25 cellular contexts compared by ENCODE assay signal in genomic region chr14:38420045-38420444, GRCh38.
A peak's percentile ranks its signal among the peaks of the same experiment; 100 is the strongest.
DNase-seq lines count a peak whose midpoint lies in the region; TF ChIP-seq lines count a peak whose summit lies in the region.
"Had no signal": no experiment of that assay in that cellular context is flagged by ENCODE, and none has a peak within 500 bp of the region (broad histone marks: within the 10 kb centered on the region; RNA-seq: fewer than 3 reads in every experiment).

No MANE protein-coding gene starts in this region.

- H3K4me1 ChIP-seq in suprapubic skin = no peaks in the 10 kb centered on the region
- H3K4me1 ChIP-seq: vagina had no signal

- no peak overlapping the region for H3K27ac ChIP-seq in suprapubic skin
- H3K27ac ChIP-seq: HL-60, KMS-11, PC-9, vagina had no signal

- TF ChIP-seq EP300 in suprapubic skin (IDR thresholded peaks at IDR 0.05) = no peak

- no peak for TF ChIP-seq CTCF in AG10803 (conservative IDR thresholded peaks at IDR 0.05; ENCODE audit: low read length)
- no peak for TF ChIP-seq CTCF in choroid plexus epithelial cell (conservative IDR thresholded peaks at IDR 0.05; ENCODE audit: low read depth, low read length)
- no peak for TF ChIP-seq CTCF in GM20000 (IDR thresholded peaks at IDR 0.05; ENCODE audit: extremely low read depth, missing control alignments)
- no peak for TF ChIP-seq CTCF in suprapubic skin (IDR thresholded peaks at IDR 0.05)

- H3K4me3 ChIP-seq in AG10803 (ENCODE audit: low read length) (no peak overlapping the region), choroid plexus epithelial cell (ENCODE audit: low read depth, low read length) (no peak overlapping the region), suprapubic skin (no peak overlapping the region)
- H3K4me3 ChIP-seq: PC-9, vagina had no signal

- no peak for TF ChIP-seq POLR2A in suprapubic skin (IDR thresholded peaks at IDR 0.05)

- peaks cover 9% of the 10 kb centered on the region for H3K9me3 ChIP-seq in suprapubic skin
- H3K9me3 ChIP-seq: vagina had no signal

- no peaks in the 10 kb centered on the region for H3K36me3 ChIP-seq in suprapubic skin
- H3K36me3 ChIP-seq: vagina had no signal

- DNase-seq in AG10803 (ENCODE audit: low read depth) = peak; percentile 64
- peak; percentile 19 for DNase-seq in GM04503 (ENCODE audit: low read depth)
- peak; percentile 55 for DNase-seq in choroid plexus epithelial cell (ENCODE audit: low read depth)
- peak; percentile 2 for DNase-seq in putamen (ENCODE audit: low spot score)
- no peak for DNase-seq in NCI-H146 treated with DMSO at 0.1 percent for 48 hours (lab: John Stamatoyannopoulos, UW; ENCODE audit: unreplicated experiment)
- no peak for DNase-seq in GM20000 (ENCODE audit: low spot score)
- DNase-seq in suprapubic skin (ENCODE audit: low spot score in 2 of 2) = no peak
- DNase-seq: activated CD4-positive, alpha-beta memory T cell treated with anti-CD3 and anti-CD28 coated beads, Interleukin-2, amount 10 ng/mL, durations not matched to agents 7 days and 5 days; activated CD4-positive, alpha-beta T cell treated with anti-CD3 and anti-CD28 coated beads for 1 hour; activated CD8-positive, alpha-beta memory T cell treated with anti-CD3 and anti-CD28 coated beads, Interleukin-2, amount 50 U/mL, for 4 hours; activated naive CD4-positive, alpha-beta T cell treated with Interleukin-2 at 50 U/mL for 16 hours; CD4-positive, CD25-positive, alpha-beta regulatory T cell; H9; MM.1S; naive B cell; NCI-H1417; NCI-H2029 treated with DMSO at 0.1 percent for 48 hours; NK-92 treated with Interleukin-12 subunit alpha and Interleukin-12 subunit beta, amount 100 ng/mL, for 24 hours; PC-9; right cardiac atrium; Right ventricle myocardium superior; stimulated activated naive CD8-positive, alpha-beta T cell treated with anti-CD3 and anti-CD28 coated beads, Interleukin-15, amount 100 ng/mL, for 72 hours had no signal

- no peaks in the 10 kb centered on the region for H3K27me3 ChIP-seq in suprapubic skin
- H3K27me3 ChIP-seq: vagina had no signal

Comparison
In these comparisons a context has a peak if more than half of its experiments do, and no peak if none do; other contexts are left out.
1. DNase-seq: peak in AG10803 (single experiment), GM04503 (single experiment), choroid plexus epithelial cell (single experiment) and putamen (single experiment); none in NCI-H146 treated with DMSO at 0.1 percent for 48 hours (single experiment), GM20000 (single experiment) and suprapubic skin (0 of 2).